Comparison of ENCODE assay signal across 7 cellular contexts in genomic region chr15:41894791-41895463, GRCh38. TPM values are rescaled to one million over a fixed set of nuclear protein-coding genes. Genes with fewer than 3 reads are reported as not detected.
DNase-seq lines count a peak whose midpoint lies in the region; ATAC-seq and TF ChIP-seq lines count a peak whose summit lies in the region.

No MANE protein-coding gene starts in this region.

- no peaks in the 10 kb centered on the region for H3K9me3 ChIP-seq in testis

- no peak overlapping the region for H3K4me3 ChIP-seq in testis

- H3K4me1 ChIP-seq in testis: peaks cover 12% of the 10 kb centered on the region

- H3K27ac ChIP-seq in epithelial cell of prostate: peak overlapping the region; percentile 77
- H3K27ac ChIP-seq in testis: peak overlapping the region in 1 of 2 donors; percentile 36

- intact Hi-C loops in testis (cut with DNase I; ENCODE audit: low total_unique reads): no loop called here

- WGBS in testis, 2 donors: 38 to 45% methylated on average over 22 to 24 of the region's 24 CpGs

- no peaks in the 10 kb centered on the region for H3K36me3 ChIP-seq in testis (ENCODE audit: low read depth, missing control alignments)

- ATAC-seq in GM18517 (IDR thresholded peaks at IDR 0.05; ENCODE audit: unreplicated experiment): peak; percentile 82
- peak; percentile 93 for ATAC-seq in HG02885 (IDR thresholded peaks at IDR 0.05; ENCODE audit: poor library complexity, unreplicated experiment)
- ATAC-seq in omental fat pad (ENCODE audit: low FRiP score): peak; percentile 83

- peak; percentile 78 for DNase-seq in NCI-H510A treated with DMSO at 0.1 percent for 48 hours (lab: John Stamatoyannopoulos, UW)
- peak; percentile 53 for DNase-seq in activated CD8-positive, alpha-beta memory T cell treated with anti-CD3 and anti-CD28 coated beads, Interleukin-2, amount 50 U/mL, for 24 hours (ENCODE audit: extremely low read depth)
- peak; percentile 33 for DNase-seq in epithelial cell of prostate (ENCODE audit: low read depth, low spot score)
- DNase-seq in omental fat pad (ENCODE audit: low spot score): peak; percentile 56
- peak; percentile 68 for DNase-seq in testis

- H3K27me3 ChIP-seq in testis: no peaks in the 10 kb centered on the region

- TF ChIP-seq POLR2A in testis (IDR thresholded peaks at IDR 0.05): no peak

- TF ChIP-seq CTCF in omental fat pad (IDR thresholded peaks at IDR 0.05) (no peak), testis (IDR thresholded peaks at IDR 0.05) (no peak)

RNA-seq across cellular contexts. Expression of gene SPTBN5, which starts 1.1 kb away (rescaled TPM):
- total RNA-seq in omental fat pad (1 to 10 TPM in 3 of 4 donors, under 1 TPM in 1; 0.19 to 3.8 (median 1.8) TPM), testis (1 to 10 TPM; 1.4 to 3.1 TPM)
- polyA plus RNA-seq in testis (ENCODE audit: insufficient read depth, low read depth, low replicate concordance): 1.4 TPM

RNA-seq across cellular contexts. Expression of gene PLA2G4B, which starts 56.3 kb away (rescaled TPM):
- 10 to 100 TPM in 1 of 4 donors, 1 to 10 TPM in 3; 1.1 to 13.6 (median 2.3) TPM for total RNA-seq in omental fat pad
- 10 to 100 TPM; 16.4 to 16.6 TPM for total RNA-seq in testis
- 7.4 TPM for polyA plus RNA-seq in testis (ENCODE audit: insufficient read depth, low read depth, low replicate concordance)
